ENCODE assay signal across 13 cellular contexts in the genomic region with DNA sequence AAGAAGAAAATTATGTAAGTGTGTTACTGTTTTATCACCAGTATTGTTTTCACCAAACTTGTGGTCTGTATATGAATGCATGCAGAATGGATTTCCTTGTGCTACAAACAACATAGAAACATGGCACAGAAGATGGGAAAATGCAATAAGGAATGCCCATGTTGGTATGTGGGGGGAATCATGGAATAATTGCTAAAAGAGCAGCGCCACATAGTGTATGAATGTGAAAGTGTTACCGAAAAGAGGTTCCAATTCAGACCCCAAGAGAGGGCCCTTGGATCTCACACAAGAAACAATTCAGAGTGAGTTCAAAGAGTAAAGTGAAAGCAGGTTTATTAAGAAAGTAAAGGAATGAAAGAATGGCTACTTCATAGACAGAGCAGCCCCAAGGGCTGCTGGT. TPM values are rescaled to one million over a fixed set of nuclear protein-coding genes. Genes with fewer than 3 reads are reported as not detected.
DNase-seq lines count a peak whose midpoint lies in the region; TF ChIP-seq lines count a peak whose summit lies in the region.
"Had no signal": no experiment of that assay in that cellular context is flagged by ENCODE, and none has a peak within 500 bp of the region (broad histone marks: within the 10 kb centered on the region; RNA-seq: fewer than 3 reads in every experiment).

No MANE protein-coding gene starts in this region.

- H3K27ac ChIP-seq in A673 (ENCODE audit: low read depth, low read length, poor library complexity, severe bottlenecking) (no peak overlapping the region), OCI-LY3 (ENCODE audit: low read length) (no peak overlapping the region)
- H3K27ac ChIP-seq: SJCRH30 had no signal

- H3K36me3 ChIP-seq in A673 (ENCODE audit: insufficient read depth, low read length, poor library complexity, severe bottlenecking) = no peaks in the 10 kb centered on the region
- H3K36me3 ChIP-seq in GM06990 (ENCODE audit: control insufficient read depth, insufficient read depth, low read length) = no peaks in the 10 kb centered on the region
- H3K36me3 ChIP-seq in OCI-LY3 (replicated peaks; ENCODE audit: low read depth, low read length) = no peaks in the 10 kb centered on the region
- H3K36me3 ChIP-seq: SJCRH30 had no signal

- H3K27me3 ChIP-seq in A673 (replicated peaks; ENCODE audit: insufficient read depth, low read depth, low read length, poor library complexity) = no peaks in the 10 kb centered on the region
- H3K27me3 ChIP-seq in GM06990 (replicated peaks; ENCODE audit: control insufficient read depth, insufficient read depth, low read length) = no peaks in the 10 kb centered on the region
- no peaks in the 10 kb centered on the region for H3K27me3 ChIP-seq in OCI-LY3 (ENCODE audit: low read depth, low read length)
- H3K27me3 ChIP-seq: SJCRH30 had no signal

- POLR2A ChIA-PET in A673 (lab: Charles Lee; ENCODE audit: low non-redundant PET) = no interaction called here

- no peaks in the 10 kb centered on the region for H3K4me1 Mint-ChIP-seq in endothelial cell (ENCODE audit: unreplicated experiment)
- H3K4me1 Mint-ChIP-seq: activated naive CD8-positive, alpha-beta T cell treated with anti-CD3 and anti-CD28 coated beads for 36 hours; CD14-positive monocyte had no signal

- intact Hi-C loops in A673 (cut with micrococcal nuclease; ENCODE audit: unreplicated experiment) = loop anchor here (5.0 kb wide), 1 partner anchor 115 kb away; no protein-coding TSS in a partner anchor

- no peak overlapping the region for H2AFZ ChIP-seq in OCI-LY3 (ENCODE audit: low read depth, low read length)

- H3K27me3 Mint-ChIP-seq in endothelial cell (ENCODE audit: unreplicated experiment) = no peaks in the 10 kb centered on the region
- H3K27me3 Mint-ChIP-seq: activated naive CD8-positive, alpha-beta T cell treated with anti-CD3 and anti-CD28 coated beads for 36 hours had no signal

- no peak overlapping the region for H3K4me3 Mint-ChIP-seq in endothelial cell (ENCODE audit: unreplicated experiment)
- H3K4me3 Mint-ChIP-seq: activated naive CD8-positive, alpha-beta T cell treated with anti-CD3 and anti-CD28 coated beads for 36 hours; CD14-positive monocyte had no signal

- DNase-seq in A673 (ENCODE audit: low spot score) (peak; percentile 49), GM06990 (ENCODE audit: extremely low read depth, insufficient read length) (no peak), endothelial cell (ENCODE audit: low spot score) (no peak), SK-N-DZ (ENCODE audit: low spot score) (no peak), pons (ENCODE audit: low spot score) (no peak), UCSD-AML1 (lab: John Stamatoyannopoulos, UW; ENCODE audit: unreplicated experiment) (no peak), A172 (ENCODE audit: low spot score) (no peak)
- DNase-seq: activated CD8-positive, alpha-beta memory T cell treated with anti-CD3 and anti-CD28 coated beads, Interleukin-2, amount 50 U/mL, for 4 hours; activated naive CD8-positive, alpha-beta T cell treated with anti-CD3 and anti-CD28 coated beads for 36 hours; right cardiac atrium had no signal

- H3K36me3 Mint-ChIP-seq in endothelial cell (ENCODE audit: low read depth, unreplicated experiment) = no peaks in the 10 kb centered on the region
- H3K36me3 Mint-ChIP-seq: activated naive CD8-positive, alpha-beta T cell treated with anti-CD3 and anti-CD28 coated beads for 36 hours; CD14-positive monocyte had no signal

- no peaks in the 10 kb centered on the region for H3K9me3 Mint-ChIP-seq in endothelial cell (ENCODE audit: unreplicated experiment)

- H3K27ac Mint-ChIP-seq in endothelial cell (ENCODE audit: unreplicated experiment) = no peak overlapping the region
- H3K27ac Mint-ChIP-seq: activated naive CD8-positive, alpha-beta T cell treated with anti-CD3 and anti-CD28 coated beads for 36 hours; CD14-positive monocyte had no signal

- peak; percentile 61 for TF ChIP-seq CTCF in A673 (conservative IDR thresholded peaks at IDR 0.05; ENCODE audit: low read depth, low read length)
- TF ChIP-seq CTCF in GM06990 (IDR thresholded peaks at IDR 0.05; ENCODE audit: insufficient read depth, low read length, poor library complexity, severe bottlenecking) = peak; percentile 6
- peak; percentile 46 for TF ChIP-seq CTCF in OCI-LY3 (IDR thresholded peaks at IDR 0.05; ENCODE audit: low read depth, low read length)
- peak; percentile 14 for TF ChIP-seq CTCF in endothelial cell (IDR thresholded peaks at IDR 0.05; ENCODE audit: unreplicated experiment)

- H3K4me2 ChIP-seq in OCI-LY3 (ENCODE audit: low read length) = no peak overlapping the region

- H3K4me3 ChIP-seq in A673 (ENCODE audit: low read depth, low read length, poor library complexity, severe bottlenecking) (no peak overlapping the region), GM06990 (replicated peaks; ENCODE audit: low read depth, low read length) (no peak overlapping the region), OCI-LY3 (ENCODE audit: low read length) (no peak overlapping the region)
- H3K4me3 ChIP-seq: SJCRH30 had no signal

- no peaks in the 10 kb centered on the region for H4K20me1 ChIP-seq in OCI-LY3 (ENCODE audit: insufficient read depth, low read length)

- BruUV-seq in A673 (replicated peaks; lab: Mats Ljungman, UMichigan) = no TSS peak

- no peak overlapping the region for H3K9ac ChIP-seq in OCI-LY3 (ENCODE audit: low read length)

- H3K4me1 ChIP-seq in A673 (ENCODE audit: insufficient read depth, low read length, poor library complexity, severe bottlenecking) (no peaks in the 10 kb centered on the region), OCI-LY3 (ENCODE audit: low read length) (no peaks in the 10 kb centered on the region)
- H3K4me1 ChIP-seq: SJCRH30 had no signal

- no peaks in the 10 kb centered on the region for H3K79me2 ChIP-seq in OCI-LY3 (ENCODE audit: low read length)

- CTCF ChIA-PET in A673 (lab: Charles Lee) = no interaction called here

- H3K9me3 ChIP-seq in A673 (ENCODE audit: low read depth, low read length, poor library complexity, severe bottlenecking) (no peaks in the 10 kb centered on the region), OCI-LY3 (ENCODE audit: insufficient read depth, low read length) (no peaks in the 10 kb centered on the region)
- H3K9me3 ChIP-seq: SJCRH30 had no signal

RNA-seq across cellular contexts. Expression of a gene that starts 26.4 kb away (rescaled TPM):
- total RNA-seq in A673 (2021) = 0.94 and 1.5 TPM in 2 replicates
- 0.23 TPM for total RNA-seq in endothelial cell (ENCODE audit: unreplicated experiment)
- polyA plus RNA-seq in SK-N-DZ (2014; cell fraction: cytosol; rRNA removed) = not detected in 2 replicates
- 0.17 and 0.76 TPM in 2 replicates for polyA plus RNA-seq in SK-N-DZ (2014; cell fraction: nucleus; rRNA removed)
- total RNA-seq in A172 (2014; rRNA removed; shearing (Covaris generic)) = 2.4 and 3.4 TPM in 2 replicates
- total RNA-seq: activated naive CD8-positive, alpha-beta T cell treated with anti-CD3 and anti-CD28 coated beads for 36 hours had no signal
- polyA plus RNA-seq: CD14-positive monocyte had no signal

Comparison
In these comparisons a context has a peak if more than half of its experiments do, and no peak if none do; other contexts are left out.
1. CTCF ChIP-seq: peak in every context shown above with its lines; median percentile 61 in A673; 46 in OCI-LY3; 14 in endothelial cell; 6 in GM06990.